Comparison of ENCODE assay signal across 1 cellular context in genomic region chr16:50740747-50741146, GRCh38.
TF ChIP-seq lines count a peak whose summit lies in the region.

No MANE protein-coding gene starts in this region.

TF ChIP-seq in K562, 482 proteins besides CTCF, POLR2A, EP300 and RAD21:
- TF ChIP-seq ETS1 (conservative IDR thresholded peaks at IDR 0.05; ENCODE audit: control insufficient read depth, low read depth, low read length) (no peak), RBM14 (IDR thresholded peaks at IDR 0.05; ENCODE audit: borderline replicate concordance, insufficient read depth, low read depth, low read length) (no peak), FIP1L1 (IDR thresholded peaks at IDR 0.05; ENCODE audit: low read depth, low read length, poor library complexity, severe bottlenecking) (no peak), KDM5B (IDR thresholded peaks at IDR 0.05; ENCODE audit: insufficient replicate concordance, low read depth, low read length) (no peak), MCM2 (IDR thresholded peaks at IDR 0.05; ENCODE audit: low read depth) (no peak), TFAM (CRISPR knock-in tag; conservative IDR thresholded peaks at IDR 0.05) (no peak), FOS (IDR thresholded peaks at IDR 0.05; ENCODE audit: extremely low read depth, insufficient read length) (no peak), RB1 (IDR thresholded peaks at IDR 0.05; ENCODE audit: low read depth) (no peak)
